15 cellular contexts compared by ENCODE assay signal in the genomic region with DNA sequence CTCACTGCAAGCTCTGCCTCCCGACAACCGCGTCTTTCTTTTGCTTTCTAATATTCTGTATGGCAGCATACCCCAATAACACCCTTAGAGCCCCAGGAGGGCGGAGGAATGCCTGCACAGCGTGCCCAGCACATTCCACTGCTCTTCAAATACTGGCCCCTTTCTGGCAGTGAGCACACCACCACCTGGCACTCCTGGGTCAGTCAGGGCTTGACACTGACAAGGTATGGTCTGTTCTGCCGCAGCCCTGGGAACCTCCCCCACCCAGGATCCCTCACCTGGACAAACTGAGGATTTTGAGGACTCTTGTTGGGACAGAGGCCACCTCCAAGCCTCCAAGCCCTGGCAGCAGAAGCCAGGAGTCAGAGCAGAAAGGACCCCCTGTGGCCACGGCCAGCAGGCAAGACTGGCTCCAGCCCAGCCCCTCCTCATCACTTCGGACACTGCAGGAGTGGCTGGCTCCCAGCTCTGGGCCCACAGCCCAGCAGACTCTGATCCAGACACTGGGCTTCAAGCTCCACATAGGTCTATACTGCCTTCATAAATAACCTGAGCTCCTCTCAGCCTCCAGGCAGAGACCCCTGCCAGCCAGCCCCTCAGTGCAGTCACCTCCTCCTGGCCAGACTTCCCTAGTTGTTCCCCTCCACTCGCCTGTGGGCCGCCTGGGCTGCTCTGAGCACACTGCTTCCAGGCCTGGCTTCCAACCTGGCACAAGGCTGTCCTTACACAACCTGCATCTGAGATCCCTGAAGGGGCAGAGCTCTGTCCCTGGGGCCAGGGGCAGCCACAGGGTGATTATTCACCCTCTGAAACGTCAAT. TPM values are rescaled to one million over a fixed set of nuclear protein-coding genes. Genes with fewer than 3 reads are reported as not detected.
DNase-seq lines count a peak whose midpoint lies in the region; ATAC-seq, FAIRE-seq and TF ChIP-seq lines count a peak whose summit lies in the region.
"Had no signal": no experiment of that assay in that cellular context is flagged by ENCODE, and none has a peak within 500 bp of the region (broad histone marks: within the 10 kb centered on the region; RNA-seq: fewer than 3 reads in every experiment).

No MANE protein-coding gene starts in this region.

- peaks cover 27% of the 10 kb centered on the region for H3K79me1 ChIP-seq in H1 (ENCODE audit: low read depth, low read length)

- TF ChIP-seq POLR2A in H1 (IDR thresholded peaks at IDR 0.05; ENCODE audit: control extremely low read depth in 1 of 2, low read depth in 2 of 2, low read length in 2 of 2) (no peak), transverse colon (IDR thresholded peaks at IDR 0.05) (no peak)

- no peak for DNase-seq in activated T-cell treated with anti-CD3 and anti-CD28 coated beads, Interleukin-2, amount 50 U/mL, for 24 hours
- no peak for DNase-seq in activated T-cell treated with anti-CD3 and anti-CD28 coated beads, Interleukin-2, amount 50 U/mL, for 4 hours
- DNase-seq in H1 (ENCODE audit: low read depth in 1 of 2, low spot score in 2 of 2) (no peak), neural progenitor cell (ENCODE audit: low spot score) (no peak), transverse colon (no peak), NK-92 (lab: John Stamatoyannopoulos, UW; ENCODE audit: unreplicated experiment) (no peak), NCI-H1105 (lab: John Stamatoyannopoulos, UW) (no peak)
- DNase-seq: activated B cell treated with CpG ODN at 0.5 μM for 24 hours; Caco-2; NCI-H146; NCI-H82; stimulated activated CD4-positive, alpha-beta T cell treated with anti-CD3 and anti-CD28 coated beads, Interleukin-2, amount 100 ng/mL, for 48 hours had no signal

- H3K27me3 Mint-ChIP-seq in activated T-cell treated with anti-CD3 and anti-CD28 coated beads, Interleukin-2, amount 50 U/mL, for 24 hours = no peaks in the 10 kb centered on the region
- no peaks in the 10 kb centered on the region for H3K27me3 Mint-ChIP-seq in activated T-cell treated with anti-CD3 and anti-CD28 coated beads, Interleukin-2, amount 50 U/mL, for 4 hours (ENCODE audit: low read depth)
- peaks cover 4% of the 10 kb centered on the region for H3K27me3 Mint-ChIP-seq in neural progenitor cell (ENCODE audit: insufficient read depth, low read depth)
- H3K27me3 Mint-ChIP-seq: activated B cell treated with CpG ODN at 0.5 μM for 24 hours; stimulated activated naive CD8-positive, alpha-beta T cell treated with anti-CD3 and anti-CD28 coated beads, Interleukin-15, Interleukin-2, amounts not matched to agents 100 ng/mL and 50 ng/mL, for 24 hours had no signal

- no peaks in the 10 kb centered on the region for H3K27me3 ChIP-seq in H1 (replicated peaks in 1 of 4; ENCODE audit: control insufficient read depth in 3 of 4, extremely low read depth in 1 of 4, insufficient read depth in 3 of 4, low read length in 3 of 4)
- H3K27me3 ChIP-seq in neural progenitor cell = no peaks in the 10 kb centered on the region
- H3K27me3 ChIP-seq in transverse colon = no peaks in the 10 kb centered on the region
- H3K27me3 ChIP-seq: SJSA1 had no signal

- H3F3A ChIP-seq in neural progenitor cell (ENCODE audit: low read depth) = no peaks in the 10 kb centered on the region

- no peak overlapping the region for H3K4ac ChIP-seq in H1 (replicated peaks; ENCODE audit: insufficient read length, low read depth, low read length)

- H4K8ac ChIP-seq in H1 (ENCODE audit: extremely low read depth, insufficient read depth, low read length) = no peak overlapping the region; the same call in 1 of the 2 replicates

- H3K4me2 ChIP-seq in H1 (ENCODE audit: insufficient read depth in 1 of 2, low read depth in 2 of 2, low read length in 2 of 2) (no peak overlapping the region), neural progenitor cell (no peak overlapping the region)

- H2BK20ac ChIP-seq in H1 (ENCODE audit: low read length) = no peak overlapping the region

- H3K27ac ChIP-seq in H1 (ENCODE audit: low read depth, low read length) (0 out of 2 replicates have a peak overlapping the region, but pooled peaks have one; percentile 10), neural progenitor cell (no peak overlapping the region), transverse colon (peak overlapping the region; percentile 15 to 71 (median 43))
- H3K27ac ChIP-seq: SJSA1 had no signal

- no peak overlapping the region for H3K56ac ChIP-seq in H1 (replicated peaks; ENCODE audit: insufficient read length, low read depth, low read length)

- in situ Hi-C loops in transverse colon (cut with MboI; ENCODE audit: low pct_ligation_motif_present in 1 of 4, low pct_unique_long_range_greater_than_20kb in 1 of 4, low sequenced_read_pairs in 3 of 4) = loop anchor here in 2 of 4 donors (5.0 to 25.0 kb wide), 3 partner anchors 50 to 172 kb away; a partner anchor contains a TSS

- 84% methylated on average over 11 of the region's 11 CpGs; no CpG with 5 or more reads in 1 of the 2 experiments for WGBS in H1 (ENCODE audit: extremely low coverage in 1 of 2, insufficient coverage in 1 of 2, insufficient read length in 1 of 2, insufficient replicate concordance in 2 of 2, low coverage in 1 of 2, low lambda C conversion rate in 2 of 2, missing lambda C conversion rate in 1 of 2), 2 experiments
- WGBS in transverse colon (ENCODE audit: low coverage in 1 of 2), 2 donors = 77 to 82% methylated on average over 5 to 11 of the region's 11 CpGs

- H3K36me3 ChIP-seq in H1 (ENCODE audit: control insufficient read depth in 2 of 4, insufficient read depth in 4 of 4, low read length in 3 of 4) = peaks cover 8 to 55% (median 21%) of the 10 kb centered on the region in 4 experiments; a peak in 6 of 8 replicates
- no peaks in the 10 kb centered on the region for H3K36me3 ChIP-seq in neural progenitor cell
- H3K36me3 ChIP-seq in transverse colon = peaks cover 0 to 20% (median 8%) of the 10 kb centered on the region in 4 donors

- POLR2A ChIA-PET in H1 (lab: Charles Lee; ENCODE audit: partially characterized antibody) = interaction anchor here (0.9 to 1.9 kb wide), 5 partner anchors 8 to 51 kb away, joined by 3 to 8 read pairs (median 3); a partner anchor contains a TSS

- CTCF ChIA-PET in H1 (lab: Charles Lee; ENCODE audit: partially characterized antibody) = interaction anchor here (1.0 to 20.3 kb wide), 5 partner anchors 9 to 175 kb away, joined by 3 to 434 read pairs (median 4); no protein-coding TSS in a partner anchor

- H3K4me3 Mint-ChIP-seq in activated T-cell treated with anti-CD3 and anti-CD28 coated beads, Interleukin-2, amount 50 U/mL, for 24 hours = no peak overlapping the region
- H3K4me3 Mint-ChIP-seq in activated T-cell treated with anti-CD3 and anti-CD28 coated beads, Interleukin-2, amount 50 U/mL, for 4 hours = no peak overlapping the region
- no peak overlapping the region for H3K4me3 Mint-ChIP-seq in neural progenitor cell
- H3K4me3 Mint-ChIP-seq: activated B cell treated with CpG ODN at 0.5 μM for 24 hours; stimulated activated naive CD8-positive, alpha-beta T cell treated with anti-CD3 and anti-CD28 coated beads, Interleukin-15, Interleukin-2, amounts not matched to agents 100 ng/mL and 50 ng/mL, for 24 hours had no signal

- H2BK5ac ChIP-seq in H1 (ENCODE audit: low read depth, low read length) = no peak overlapping the region

- TF ChIP-seq CTCF in H1 (IDR thresholded peaks at IDR 0.05; ENCODE audit: control extremely low read depth in 1 of 3, insufficient read depth in 1 of 3, low read depth in 1 of 3, low read length in 3 of 3) = no peak
- TF ChIP-seq CTCF in neural progenitor cell (IDR thresholded peaks at IDR 0.05) = no peak
- no peak for TF ChIP-seq CTCF in transverse colon (IDR thresholded peaks at IDR 0.05)

- H3K4me1 Mint-ChIP-seq in activated T-cell treated with anti-CD3 and anti-CD28 coated beads, Interleukin-2, amount 50 U/mL, for 24 hours (ENCODE audit: low read depth) = peaks cover 15% of the 10 kb centered on the region
- peaks cover 8% of the 10 kb centered on the region for H3K4me1 Mint-ChIP-seq in activated T-cell treated with anti-CD3 and anti-CD28 coated beads, Interleukin-2, amount 50 U/mL, for 4 hours (ENCODE audit: low read depth)
- H3K4me1 Mint-ChIP-seq in neural progenitor cell = no peaks in the 10 kb centered on the region

- H3K27ac Mint-ChIP-seq in activated T-cell treated with anti-CD3 and anti-CD28 coated beads, Interleukin-2, amount 50 U/mL, for 24 hours = peak overlapping the region; percentile 44
- peak overlapping the region; percentile 42 for H3K27ac Mint-ChIP-seq in neural progenitor cell
- H3K27ac Mint-ChIP-seq: activated B cell treated with CpG ODN at 0.5 μM for 24 hours had no signal

- peaks cover 0 to 57% of the 10 kb centered on the region in 2 experiments; a peak in 2 of 4 replicates for H3K79me2 ChIP-seq in H1 (ENCODE audit: control insufficient read depth in 1 of 2, insufficient read depth in 2 of 2, low read length in 2 of 2)
- peaks cover 13% of the 10 kb centered on the region for H3K79me2 ChIP-seq in neural progenitor cell (ENCODE audit: low read depth)

- H2BK120ac ChIP-seq in H1 (replicated peaks; ENCODE audit: low read depth, low read length) = no peak overlapping the region

- TF ChIP-seq RAD21 in H1 (IDR thresholded peaks at IDR 0.05 in 1 of 2, conservative IDR thresholded peaks at IDR 0.05 in 1 of 2; ENCODE audit: low read depth in 2 of 2, low read length in 2 of 2) = no peak

- peaks cover 26 to 50% of the 10 kb centered on the region in 2 experiments for H4K20me1 ChIP-seq in H1 (replicated peaks in 1 of 2; ENCODE audit: control insufficient read depth in 1 of 2, insufficient read depth in 2 of 2, low read length in 2 of 2)
- H4K20me1 ChIP-seq in neural progenitor cell (ENCODE audit: low read depth) = no peaks in the 10 kb centered on the region

- H3K14ac ChIP-seq in H1 (ENCODE audit: insufficient read length) = no peak overlapping the region

- peaks cover 93% of the 10 kb centered on the region for H3K36me3 Mint-ChIP-seq in activated T-cell treated with anti-CD3 and anti-CD28 coated beads, Interleukin-2, amount 50 U/mL, for 24 hours (ENCODE audit: low read depth)
- peaks cover 25% of the 10 kb centered on the region for H3K36me3 Mint-ChIP-seq in activated T-cell treated with anti-CD3 and anti-CD28 coated beads, Interleukin-2, amount 50 U/mL, for 4 hours (ENCODE audit: insufficient read depth)
- H3K36me3 Mint-ChIP-seq in neural progenitor cell = peaks cover 6% of the 10 kb centered on the region

- no peak overlapping the region for H2BK15ac ChIP-seq in H1 (ENCODE audit: low read length)

- no peak for FAIRE-seq in H1 (lab: Jason Lieb, UNC)

- H2AFZ ChIP-seq in H1 (ENCODE audit: low read length) (no peak overlapping the region), neural progenitor cell (replicated peaks) (no peak overlapping the region)

- no peaks in the 10 kb centered on the region for H3K23me2 ChIP-seq in H1 (ENCODE audit: low read depth, low read length)

- H3K4me3 ChIP-seq in H1 (ENCODE audit: extremely low read depth in 1 of 4, insufficient read depth in 2 of 4, low read depth in 3 of 4, low read length in 4 of 4) (no peak overlapping the region), neural progenitor cell (no peak overlapping the region), transverse colon (no peak overlapping the region)
- H3K4me3 ChIP-seq: SJSA1 had no signal

- TF ChIP-seq EP300 in H1 (IDR thresholded peaks at IDR 0.05; ENCODE audit: borderline replicate concordance in 1 of 2, low read depth in 2 of 2, low read length in 2 of 2) (no peak), transverse colon (IDR thresholded peaks at IDR 0.05; ENCODE audit: low read depth) (no peak)

- H3K18ac ChIP-seq in H1 (ENCODE audit: extremely low read depth, low read length) = no peak overlapping the region

- H4K91ac ChIP-seq in H1 (replicated peaks; ENCODE audit: insufficient read length, low read length) = no peak overlapping the region

- H3K23ac ChIP-seq in H1 (ENCODE audit: insufficient read length) = no peak overlapping the region

- no peaks in the 10 kb centered on the region for H3K9me3 Mint-ChIP-seq in activated T-cell treated with anti-CD3 and anti-CD28 coated beads, Interleukin-2, amount 50 U/mL, for 24 hours
- no peaks in the 10 kb centered on the region for H3K9me3 Mint-ChIP-seq in activated T-cell treated with anti-CD3 and anti-CD28 coated beads, Interleukin-2, amount 50 U/mL, for 4 hours
- H3K9me3 Mint-ChIP-seq in neural progenitor cell = no peaks in the 10 kb centered on the region
- H3K9me3 Mint-ChIP-seq: activated B cell treated with CpG ODN at 0.5 μM for 24 hours; stimulated activated naive CD8-positive, alpha-beta T cell treated with anti-CD3 and anti-CD28 coated beads, Interleukin-15, Interleukin-2, amounts not matched to agents 100 ng/mL and 50 ng/mL, for 24 hours had no signal

- H2AK5ac ChIP-seq in H1 (ENCODE audit: low read depth, low read length) = no peak overlapping the region

- no peak for ATAC-seq in activated T-cell treated with anti-CD3 and anti-CD28 coated beads, Interleukin-2, amount 50 U/mL, for 4 hours
- ATAC-seq in GM21723 (IDR thresholded peaks at IDR 0.05; ENCODE audit: unreplicated experiment) = no peak

- intact Hi-C loops in transverse colon (cut with DNase I; ENCODE audit: low total_unique reads) = no loop called here

- no peak overlapping the region for H3K9ac ChIP-seq in H1 (replicated peaks in 1 of 4; ENCODE audit: extremely low read depth in 1 of 4, low read depth in 3 of 4, low read length in 3 of 4)
- no peak overlapping the region for H3K9ac ChIP-seq in neural progenitor cell

- H3K4me1 ChIP-seq in H1 (replicated peaks in 1 of 4; ENCODE audit: control insufficient read depth in 3 of 4, insufficient read depth in 4 of 4, low read length in 3 of 4) (peaks cover 0 to 3% (median 0%) of the 10 kb centered on the region in 4 experiments; a peak in 1 of 7 replicates), neural progenitor cell (no peaks in the 10 kb centered on the region), transverse colon (peaks cover 0 to 20% (median 13%) of the 10 kb centered on the region in 4 donors)
- H3K4me1 ChIP-seq: Caco-2, SJSA1 had no signal

- H4K5ac ChIP-seq in H1 (ENCODE audit: insufficient read length, low read depth, low read length) = no peak overlapping the region

- H3K9me3 ChIP-seq in H1 (ENCODE audit: insufficient read depth in 2 of 2, low read depth in 1 of 2, low read length in 1 of 2) (no peaks in the 10 kb centered on the region), neural progenitor cell (ENCODE audit: low read depth) (no peaks in the 10 kb centered on the region), transverse colon (no peaks in the 10 kb centered on the region)
- H3K9me3 ChIP-seq: Caco-2, SJSA1 had no signal

- no peak overlapping the region for H2BK12ac ChIP-seq in H1 (ENCODE audit: low read depth, low read length)

RNA-seq across cellular contexts. Expression of a gene that starts 14.5 kb away (rescaled TPM):
- 100 to 1,000 TPM in 1 of 3 donors, 10 to 100 TPM in 2; 72.4 to 110 (median 88.1) TPM for total RNA-seq in activated T-cell treated with anti-CD3 and anti-CD28 coated beads, Interleukin-2, amount 50 U/mL, for 4 hours
- 89.4 and 100 TPM in 2 replicates for total RNA-seq in H1 (2021; fragmentation: NEBNext Ultra II Directional; extraction: Animal tissue kit (Norgen Biotek cat#: 25700))
- polyA plus RNA-seq in H1 (2011; rRNA removed) = 44.1 and 52.2 TPM in 2 replicates
- polyA plus RNA-seq in H1 (2011; cell fraction: cytosol; rRNA removed) = 80.1 TPM
- polyA plus RNA-seq in H1 (2011; cell fraction: nucleus; rRNA removed) = 153 TPM
- polyA plus RNA-seq in H1 (2012, experiment 1 of 2) = 66.9 to 85.6 TPM (median 81.2 TPM) in 4 replicates
- polyA plus RNA-seq in H1 (2012, experiment 2 of 2) = 40.9 TPM
- 50.9 TPM for polyA plus RNA-seq in H1 (2013, experiment 1 of 2)
- 47.6 TPM for polyA plus RNA-seq in H1 (2013, experiment 2 of 2)
- 61.8 and 68.1 TPM in 2 replicates for polyA minus RNA-seq in H1 (2011; rRNA and poly(A)+ RNA removed)
- polyA minus RNA-seq in H1 (2011; cell fraction: cytosol; rRNA and poly(A)+ RNA removed) = 33.2 TPM
- polyA minus RNA-seq in H1 (2011; cell fraction: nucleus; rRNA and poly(A)+ RNA removed) = 83.4 TPM
- 17.2 and 22.3 TPM in 2 replicates for total RNA-seq in neural progenitor cell (ENCODE audit: low replicate concordance)
- total RNA-seq in transverse colon = 10 to 100 TPM; 37.0 to 61.3 (median 52.3) TPM

RNA-seq across cellular contexts. Expression of a gene that starts 50.6 kb away (rescaled TPM):
- total RNA-seq in activated T-cell treated with anti-CD3 and anti-CD28 coated beads, Interleukin-2, amount 50 U/mL, for 4 hours = 100 to 1,000 TPM; 194 to 201 (median 199) TPM
- 190 and 194 TPM in 2 replicates for total RNA-seq in H1 (2021; fragmentation: NEBNext Ultra II Directional; extraction: Animal tissue kit (Norgen Biotek cat#: 25700))
- 75.8 and 81.4 TPM in 2 replicates for polyA plus RNA-seq in H1 (2011; rRNA removed)
- polyA plus RNA-seq in H1 (2011; cell fraction: cytosol; rRNA removed) = 105 TPM
- 118 TPM for polyA plus RNA-seq in H1 (2011; cell fraction: nucleus; rRNA removed)
- 128 to 175 TPM (median 137 TPM) in 4 replicates for polyA plus RNA-seq in H1 (2012, experiment 1 of 2)
- polyA plus RNA-seq in H1 (2012, experiment 2 of 2) = 37.8 TPM
- 102 TPM for polyA plus RNA-seq in H1 (2013, experiment 1 of 2)
- 96.1 TPM for polyA plus RNA-seq in H1 (2013, experiment 2 of 2)
- polyA minus RNA-seq in H1 (2011; rRNA and poly(A)+ RNA removed) = 80.9 and 95.4 TPM in 2 replicates
- 46.7 TPM for polyA minus RNA-seq in H1 (2011; cell fraction: cytosol; rRNA and poly(A)+ RNA removed)
- 103 TPM for polyA minus RNA-seq in H1 (2011; cell fraction: nucleus; rRNA and poly(A)+ RNA removed)
- 108 and 191 TPM in 2 replicates for total RNA-seq in neural progenitor cell (ENCODE audit: low replicate concordance)
- total RNA-seq in transverse colon = 100 to 1,000 TPM in 3 of 4 donors, 10 to 100 TPM in 1; 63.6 to 140 (median 111) TPM
